8 cellular contexts compared by ENCODE assay signal in genomic region chr11:20364412-20364792, GRCh38. TPM values are rescaled to one million over a fixed set of nuclear protein-coding genes. Genes with fewer than 3 reads are reported as not detected.
DNase-seq lines count a peak whose midpoint lies in the region; ATAC-seq, FAIRE-seq and TF ChIP-seq lines count a peak whose summit lies in the region.

No MANE protein-coding gene starts in this region.

- TF ChIP-seq CTCF in WTC11 (IDR thresholded peaks at IDR 0.05) (no peak), heart right ventricle (IDR thresholded peaks at IDR 0.05) (no peak)

- H3K4me3 ChIP-seq in heart right ventricle, result peak overlapping the region; percentile 61 to 94 (median 84)
- H3K4me3 ChIP-seq in small intestine (ENCODE audit: low read depth in 1 of 2, low read length in 2 of 2), result peak overlapping the region; percentile 86 to 100

- peaks cover 41% of the 10 kb centered on the region for H3K27me3 Mint-ChIP-seq in WTC11 (ENCODE audit: low read depth)

- H3K9me3 ChIP-seq in heart right ventricle (no peaks in the 10 kb centered on the region), small intestine (ENCODE audit: control insufficient read depth, low read depth) (no peaks in the 10 kb centered on the region)

- FAIRE-seq in small intestine (lab: Jason Lieb, UNC), result no peak

- peaks cover 0 to 19% (median 0%) of the 10 kb centered on the region in 9 donors for H3K36me3 ChIP-seq in heart right ventricle
- no peaks in the 10 kb centered on the region for H3K36me3 ChIP-seq in small intestine (ENCODE audit: control insufficient read depth in 2 of 2, insufficient read depth in 2 of 2, low read length in 2 of 2)

- WGBS in heart right ventricle, 2 donors, result 64 to 70% methylated on average over 2 of the region's 2 CpGs
- WGBS in small intestine, 3 donors, result 16 to 59% (median 31%) methylated on average over 2 of the region's 2 CpGs

- H3K36me3 Mint-ChIP-seq in WTC11, result peaks cover 6% of the 10 kb centered on the region; the same call in 1 of the 2 replicates

- ATAC-seq in WTC11 (peak; percentile 41), heart right ventricle (peak; percentile 8 to 35 (median 24))

- H3K4me3 Mint-ChIP-seq in WTC11, result peak overlapping the region; percentile 75

- H3K27ac ChIP-seq in heart right ventricle, result peak overlapping the region in 9 of 10 donors; percentile 62 to 96 (median 87)
- H3K27ac ChIP-seq in small intestine (ENCODE audit: low read depth in 1 of 2, low read length in 1 of 2), result peak overlapping the region; percentile 97 to 99

- POLR2A ChIA-PET in WTC11 (lab: Charles Lee), result no interaction called here

- peak; percentile 35 for DNase-seq in NCI-H146 (lab: John Stamatoyannopoulos, UW)
- no peak for DNase-seq in NCI-H146 treated with DMSO at 0.1 percent for 48 hours (lab: John Stamatoyannopoulos, UW; ENCODE audit: unreplicated experiment)
- no peak for DNase-seq in WTC11 (ENCODE audit: low spot score)
- no peak for DNase-seq in heart right ventricle
- DNase-seq in small intestine, result no peak
- DNase-seq in activated effector memory CD4-positive, alpha-beta T cell treated with anti-CD3 and anti-CD28 coated beads, Interleukin-2, amount 50 U/mL, for 16 hours, result no peak
- DNase-seq in EL, result no peak
- DNase-seq in epidermal melanocyte (ENCODE audit: insufficient read length, low spot score), result no peak

- H3K9me3 Mint-ChIP-seq in WTC11, result no peaks in the 10 kb centered on the region

- peak overlapping the region; percentile 25 for H3K27ac Mint-ChIP-seq in WTC11

- CTCF ChIA-PET in WTC11 (lab: Charles Lee), result interaction anchor here (1.0 to 3.6 kb wide), 5 partner anchors 10 to 246 kb away, joined by 4 to 14 read pairs (median 6); no protein-coding TSS in a partner anchor

- intact Hi-C loops in heart right ventricle (cut with DNase I), result loop anchor here in 1 of 10 donors (5.0 kb wide), 1 partner anchor 412 kb away; no protein-coding TSS in a partner anchor

- H3K27me3 ChIP-seq in heart right ventricle (peaks cover 0 to under 1% (median 0%) of the 10 kb centered on the region in 7 donors), small intestine (ENCODE audit: control insufficient read depth in 2 of 2, insufficient read depth in 2 of 2, low read length in 2 of 2) (no peaks in the 10 kb centered on the region)

- peaks cover 0 to 62% (median 14%) of the 10 kb centered on the region in 9 donors for H3K4me1 ChIP-seq in heart right ventricle
- peaks cover 2 to 3% of the 10 kb centered on the region in 2 donors for H3K4me1 ChIP-seq in small intestine (ENCODE audit: control insufficient read depth in 2 of 2, insufficient read depth in 1 of 2, low read depth in 1 of 2, low read length in 1 of 2)

- H3K4me1 Mint-ChIP-seq in WTC11, result peaks cover 42% of the 10 kb centered on the region

TF ChIP-seq in WTC11, 78 proteins besides CTCF, POLR2A, EP300 and RAD21:
- no peak for TF ChIP-seq CREB1 (CRISPR knock-in tag; IDR thresholded peaks at IDR 0.05)
- TF ChIP-seq CBFB (CRISPR knock-in tag; IDR thresholded peaks at IDR 0.05; ENCODE audit: low read depth), result no peak
- TF ChIP-seq NR2C2 (CRISPR knock-in tag; IDR thresholded peaks at IDR 0.05), result no peak
- TF ChIP-seq FOXJ3 (CRISPR knock-in tag; IDR thresholded peaks at IDR 0.05; ENCODE audit: borderline replicate concordance), result no peak
- no peak for TF ChIP-seq SMAD3 (CRISPR knock-in tag; IDR thresholded peaks at IDR 0.05; ENCODE audit: borderline replicate concordance)
- no peak for TF ChIP-seq SOX15 (CRISPR knock-in tag; IDR thresholded peaks at IDR 0.05)
- TF ChIP-seq, protein P1, sequence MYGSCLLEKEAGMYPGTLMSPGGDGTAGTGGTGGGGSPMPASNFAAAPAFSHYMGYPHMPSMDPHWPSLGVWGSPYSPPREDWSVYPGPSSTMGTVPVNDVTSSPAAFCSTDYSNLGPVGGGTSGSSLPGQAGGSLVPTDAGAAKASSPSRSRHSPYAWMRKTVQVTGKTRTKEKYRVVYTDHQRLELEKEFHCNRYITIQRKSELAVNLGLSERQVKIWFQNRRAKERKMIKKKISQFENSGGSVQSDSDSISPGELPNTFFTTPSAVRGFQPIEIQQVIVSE (CRISPR knock-in tag; IDR thresholded peaks at IDR 0.05; ENCODE audit: borderline replicate concordance), result no peak
- TF ChIP-seq TP53 (CRISPR knock-in tag; IDR thresholded peaks at IDR 0.05), result no peak
- TF ChIP-seq ETV6 (CRISPR knock-in tag; IDR thresholded peaks at IDR 0.05), result no peak
- TF ChIP-seq TEAD4 (CRISPR knock-in tag; IDR thresholded peaks at IDR 0.05), result no peak
- no peak for TF ChIP-seq USF1 (CRISPR knock-in tag; IDR thresholded peaks at IDR 0.05)
- no peak for TF ChIP-seq NFYB (CRISPR knock-in tag; conservative IDR thresholded peaks at IDR 0.05; ENCODE audit: low read depth)

RNA-seq across cellular contexts. Expression of gene HTATIP2, which starts 0.9 kb away (rescaled TPM):
- total RNA-seq in WTC11 (2021) (32.7 to 51.3 TPM (median 47.3 TPM) in 3 replicates), heart right ventricle (10 to 100 TPM in 7 of 10 donors, 1 to 10 TPM in 3; 6.1 to 28.8 (median 14.1) TPM)
- polyA plus RNA-seq in heart right ventricle (10 to 100 TPM in 1 of 2 donors, 1 to 10 TPM in 1; 9.3 to 25.2 TPM), small intestine (100 to 1,000 TPM in 2 of 3 donors, 10 to 100 TPM in 1; 96.2 to 309 (median 247) TPM)

RNA-seq across cellular contexts. Expression of gene PRMT3, which starts 23.1 kb away (rescaled TPM):
- total RNA-seq in WTC11 (2021) (26.7 to 31.4 TPM (median 28.0 TPM) in 3 replicates), heart right ventricle (10 to 100 TPM in 8 of 10 donors, 1 to 10 TPM in 2; 9.2 to 16.3 (median 11.7) TPM)
- polyA plus RNA-seq in heart right ventricle (1 to 10 TPM; 7.3 to 8.8 TPM), small intestine (10 to 100 TPM in 1 of 3 donors, 1 to 10 TPM in 2; 9.2 to 10.8 (median 9.2) TPM)
